ENCODE assay signal across 8 cellular contexts in the genomic region with DNA sequence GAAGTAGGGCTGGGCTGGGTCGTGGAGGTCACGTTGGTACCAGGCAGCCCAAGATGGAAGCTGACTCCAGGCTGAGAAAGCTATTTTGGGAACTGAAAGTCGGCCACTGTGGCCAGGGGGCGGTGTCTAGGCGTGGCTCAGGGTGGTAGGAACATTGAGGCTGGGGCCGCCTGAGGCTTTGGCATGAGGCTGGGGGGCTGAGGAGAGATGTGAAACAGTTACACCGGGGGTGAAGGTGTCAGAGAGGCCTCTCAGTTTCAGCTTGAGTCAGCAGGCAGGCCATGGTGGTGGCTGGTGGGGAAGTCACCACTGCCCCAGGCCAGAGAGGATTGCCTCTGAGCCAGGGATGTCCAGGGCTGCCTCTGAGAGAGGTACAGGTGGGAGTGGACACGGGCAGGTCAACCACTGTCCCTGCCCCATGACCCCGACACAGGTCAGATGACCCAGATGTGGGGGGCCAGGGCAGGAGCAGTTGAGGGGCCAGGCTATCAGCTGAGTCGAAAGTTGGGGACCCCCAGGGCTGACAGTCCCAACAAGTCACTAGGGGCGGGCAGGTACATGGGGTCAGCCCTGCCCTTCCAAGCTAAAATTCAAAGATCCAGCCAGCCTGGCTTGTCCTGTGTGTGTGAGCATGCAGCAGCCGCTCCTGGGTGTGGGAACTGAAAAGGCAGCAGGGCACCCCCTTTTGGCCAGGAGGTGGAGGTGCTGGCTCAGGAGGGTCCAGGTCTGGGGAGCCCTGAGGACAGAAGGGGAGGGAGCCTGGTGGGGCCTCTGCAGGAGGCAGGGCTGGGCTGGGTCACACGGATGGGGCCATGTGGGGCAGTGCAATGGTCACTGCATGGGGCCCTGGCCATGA. TPM values are rescaled to one million over a fixed set of nuclear protein-coding genes. Genes with fewer than 3 reads are reported as not detected.
DNase-seq lines count a peak whose midpoint lies in the region; ATAC-seq, FAIRE-seq and TF ChIP-seq lines count a peak whose summit lies in the region.

No MANE protein-coding gene starts in this region.

- peak overlapping the region; percentile 40 for H3K4me2 ChIP-seq in Karpas-422 (ENCODE audit: low read depth, low read length, poor library complexity, severe bottlenecking)

- TF ChIP-seq POLR2A in GM12891 (IDR thresholded peaks at IDR 0.05; ENCODE audit: low read depth, low read length): no peak

- TF ChIP-seq CTCF in choroid plexus epithelial cell (conservative IDR thresholded peaks at IDR 0.05; ENCODE audit: low read depth, low read length): peak; percentile 80
- peak; percentile 73 for TF ChIP-seq CTCF in mucosa of descending colon (IDR thresholded peaks at IDR 0.05)

- FAIRE-seq in GM12891 (lab: Jason Lieb, UNC): peak; percentile 100

- H3K4me1 ChIP-seq in Karpas-422 (ENCODE audit: low read length) (peaks cover 26% of the 10 kb centered on the region), mucosa of descending colon (ENCODE audit: low read depth) (peaks cover 24% of the 10 kb centered on the region)

- H3K36me3 ChIP-seq in Karpas-422 (ENCODE audit: insufficient read depth, low read length) (no peaks in the 10 kb centered on the region), mucosa of descending colon (ENCODE audit: low read depth) (no peaks in the 10 kb centered on the region)

- peak overlapping the region; percentile 52 for H3K9ac ChIP-seq in Karpas-422 (ENCODE audit: low read length)

- no peak overlapping the region for H2AFZ ChIP-seq in Karpas-422 (ENCODE audit: low read length)

- DNase-seq in GM12891 (ENCODE audit: insufficient read length, low spot score): peak; percentile 97
- DNase-seq in Karpas-422: peak; percentile 91
- DNase-seq in choroid plexus epithelial cell (ENCODE audit: low read depth): peak; percentile 77
- peak; percentile 74 to 84 (median 74) for DNase-seq in mucosa of descending colon
- peak; percentile 74 for DNase-seq in stimulated activated naive CD4-positive, alpha-beta T cell treated with Interleukin-2 at 50 U/mL for 16 hours (lab: John Stamatoyannopoulos, UW)
- no peak for DNase-seq in SHP77 treated with DMSO at 0.1 percent for 48 hours (lab: John Stamatoyannopoulos, UW)

- no peaks in the 10 kb centered on the region for H3K79me2 ChIP-seq in Karpas-422 (ENCODE audit: low read length)

- H3K9me2 ChIP-seq in Karpas-422 (replicated peaks; ENCODE audit: insufficient read depth, low read length): no peaks in the 10 kb centered on the region

- ATAC-seq in GM21825 (IDR thresholded peaks at IDR 0.05; ENCODE audit: unreplicated experiment) (peak; percentile 70), mucosa of descending colon (peak; percentile 72)
- ATAC-seq in activated CD4-positive, CD25-positive, alpha-beta regulatory T cell treated with anti-CD3 and anti-CD28 coated beads, Interleukin-2, amount 50 U/mL, for 24 hours: peak; percentile 84 to 85

- intact Hi-C loops in mucosa of descending colon (cut with DNase I, micrococcal nuclease): no loop called here

- H3K27me3 ChIP-seq in Karpas-422 (ENCODE audit: low read length): no peaks in the 10 kb centered on the region

- H3K4me3 ChIP-seq in Karpas-422 (ENCODE audit: low read length) (no peak overlapping the region; the same call in 1 of the 2 replicates), choroid plexus epithelial cell (ENCODE audit: low read depth, low read length) (no peak overlapping the region), mucosa of descending colon (no peak overlapping the region)

- H3K9me3 ChIP-seq in Karpas-422 (ENCODE audit: low read length) (no peaks in the 10 kb centered on the region), mucosa of descending colon (no peaks in the 10 kb centered on the region)

- no peaks in the 10 kb centered on the region for H4K20me1 ChIP-seq in Karpas-422 (ENCODE audit: insufficient read depth, low read depth, low read length)

- peak overlapping the region; percentile 80 for H3K27ac ChIP-seq in Karpas-422 (ENCODE audit: low read length)

TF ChIP-seq in GM12891, 5 proteins besides CTCF, POLR2A, EP300 and RAD21:
- TF ChIP-seq POLR2AphosphoS5 (IDR thresholded peaks at IDR 0.05; ENCODE audit: low read depth, low read length) (no peak; the same call in 1 of the 2 replicates), POU2F2 (IDR thresholded peaks at IDR 0.05; ENCODE audit: low read depth, low read length) (no peak; the same call in 1 of the 2 replicates), TAF1 (IDR thresholded peaks at IDR 0.05; ENCODE audit: low read depth, low read length) (no peak; the same call in none of the 2 replicates), PAX5 (IDR thresholded peaks at IDR 0.05; ENCODE audit: insufficient read depth, low read length, severe bottlenecking) (no peak), SPI1 (IDR thresholded peaks at IDR 0.05; ENCODE audit: low read depth, low read length) (peak; percentile 76)

RNA-seq across cellular contexts. Expression of gene KCNK7, which starts 7.2 kb away (rescaled TPM):
- polyA plus RNA-seq in GM12891 (2012; ENCODE audit: low read depth, missing spikeins): 0.09 TPM
- 0.25 and 0.48 TPM in 2 replicates for total RNA-seq in Karpas-422 (2014; rRNA removed; shearing (Covaris generic); ENCODE audit: low replicate concordance)
- total RNA-seq in mucosa of descending colon: 1 to 10 TPM in 2 of 3 donors, under 1 TPM in 1; 0.49 to 1.7 (median 1.5) TPM

RNA-seq across cellular contexts. Expression of gene EHBP1L1, which starts 12.6 kb away (rescaled TPM):
- polyA plus RNA-seq in GM12891 (2012; ENCODE audit: low read depth, missing spikeins): 36.3 TPM
- total RNA-seq in Karpas-422 (2014; rRNA removed; shearing (Covaris generic); ENCODE audit: low replicate concordance): 19.9 and 75.1 TPM in 2 replicates
- 100 to 1,000 TPM in 1 of 3 donors, 10 to 100 TPM in 2; 65.8 to 208 (median 65.9) TPM for total RNA-seq in mucosa of descending colon

RNA-seq across cellular contexts. Expression of gene FAM89B, which starts 16.1 kb away (rescaled TPM):
- polyA plus RNA-seq in GM12891 (2012; ENCODE audit: low read depth, missing spikeins): 18.3 TPM
- 14.2 and 21.9 TPM in 2 replicates for total RNA-seq in Karpas-422 (2014; rRNA removed; shearing (Covaris generic); ENCODE audit: low replicate concordance)
- 10 to 100 TPM; 26.4 to 61.2 (median 28.5) TPM for total RNA-seq in mucosa of descending colon

RNA-seq across cellular contexts. Expression of gene ZNRD2, which starts 18.1 kb away (rescaled TPM):
- polyA plus RNA-seq in GM12891 (2012; ENCODE audit: low read depth, missing spikeins): 48.7 TPM
- total RNA-seq in Karpas-422 (2014; rRNA removed; shearing (Covaris generic); ENCODE audit: low replicate concordance): 31.7 and 49.4 TPM in 2 replicates
- 10 to 100 TPM; 20.9 to 24.6 (median 21.0) TPM for total RNA-seq in mucosa of descending colon

RNA-seq across cellular contexts. Expression of gene MAP3K11, which starts 25.6 kb away (rescaled TPM):
- polyA plus RNA-seq in GM12891 (2012; ENCODE audit: low read depth, missing spikeins): 26.7 TPM
- 11.8 and 28.0 TPM in 2 replicates for total RNA-seq in Karpas-422 (2014; rRNA removed; shearing (Covaris generic); ENCODE audit: low replicate concordance)
- total RNA-seq in mucosa of descending colon: 100 to 1,000 TPM in 1 of 3 donors, 10 to 100 TPM in 2; 81.6 to 109 (median 95.7) TPM
